Comparison of ENCODE assay signal across 19 cellular contexts in the genomic region with DNA sequence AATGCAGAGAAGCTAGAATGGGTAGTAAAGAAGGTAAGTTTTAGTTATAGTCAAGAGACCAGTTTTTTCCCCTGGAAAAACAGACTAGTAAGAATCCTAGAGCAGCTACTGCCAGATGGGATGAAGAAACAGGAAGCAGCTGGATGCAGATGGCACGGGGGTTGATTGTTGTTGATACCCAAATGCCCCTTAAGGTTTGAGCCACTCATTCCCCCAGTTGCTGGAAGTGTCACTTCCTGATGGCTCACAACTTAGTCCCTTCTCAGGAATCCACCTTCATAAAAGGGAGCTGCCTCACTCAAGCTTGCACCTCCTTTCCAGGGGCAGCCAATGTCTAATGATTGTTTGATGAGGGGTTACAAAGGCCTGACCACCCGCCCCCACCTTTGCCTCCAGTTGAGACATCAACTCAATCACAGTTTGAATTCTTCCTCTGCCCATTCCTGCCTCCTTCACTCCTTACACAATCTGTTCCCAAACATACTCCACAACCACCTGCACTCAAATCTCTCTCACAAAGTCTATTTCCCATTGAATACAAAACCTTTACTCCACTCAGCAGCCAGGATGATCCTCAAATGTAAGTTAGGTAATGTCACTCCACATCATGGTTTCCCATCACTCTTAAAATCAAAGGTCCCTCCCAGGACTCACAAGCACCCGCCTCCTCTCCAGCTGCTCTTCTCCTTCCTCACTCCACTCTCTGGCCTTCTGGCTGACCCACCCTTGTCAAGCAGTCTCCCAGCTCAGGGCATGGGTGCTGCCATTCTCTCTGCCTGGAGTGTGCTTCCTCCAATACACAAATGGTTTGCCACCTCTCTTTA.
DNase-seq lines count a peak whose midpoint lies in the region; ATAC-seq and TF ChIP-seq lines count a peak whose summit lies in the region.
"Had no signal": no experiment of that assay in that cellular context is flagged by ENCODE, and none has a peak within 500 bp of the region (broad histone marks: within the 10 kb centered on the region; RNA-seq: fewer than 3 reads in every experiment).

No MANE protein-coding gene starts in this region.

- peaks cover 4% of the 10 kb centered on the region for H3K9me3 Mint-ChIP-seq in Calu3 (ENCODE audit: low read depth, unreplicated experiment)
- no peaks in the 10 kb centered on the region for H3K9me3 Mint-ChIP-seq in progenitor cell of endocrine pancreas (ENCODE audit: low read depth)
- H3K9me3 Mint-ChIP-seq: activated CD4-positive, alpha-beta memory T cell treated with anti-CD3 and anti-CD28 coated beads for 36 hours had no signal

- no peaks in the 10 kb centered on the region for H3K27me3 Mint-ChIP-seq in Calu3 (ENCODE audit: unreplicated experiment)
- H3K27me3 Mint-ChIP-seq in progenitor cell of endocrine pancreas = peaks cover 8% of the 10 kb centered on the region
- H3K27me3 Mint-ChIP-seq: activated CD4-positive, alpha-beta memory T cell treated with anti-CD3 and anti-CD28 coated beads for 36 hours had no signal

- TF ChIP-seq POLR2A in esophagus muscularis mucosa (IDR thresholded peaks at IDR 0.05; ENCODE audit: low read depth) = no peak

- peak overlapping the region; percentile 68 to 82 (median 75) for H3K27ac ChIP-seq in esophagus muscularis mucosa (replicated peaks in 1 of 4)
- H3K27ac ChIP-seq: brain microvascular endothelial cell, testis, WERI-Rb-1 had no signal

- no peaks in the 10 kb centered on the region for H3K27me3 ChIP-seq in esophagus muscularis mucosa
- H3K27me3 ChIP-seq: brain microvascular endothelial cell, testis had no signal

- H3K4me3 ChIP-seq in esophagus muscularis mucosa = no peak overlapping the region
- H3K4me3 ChIP-seq: K562, testis had no signal

- H3K27ac Mint-ChIP-seq in Calu3 (ENCODE audit: unreplicated experiment) (peak overlapping the region; percentile 22), progenitor cell of endocrine pancreas (peak overlapping the region; percentile 39)
- H3K27ac Mint-ChIP-seq: activated CD4-positive, alpha-beta memory T cell treated with anti-CD3 and anti-CD28 coated beads for 36 hours; activated naive CD4-positive, alpha-beta T cell treated with anti-CD3 and anti-CD28 coated beads, Interleukin-2, amount 50 U/mL, for 72 hours; B cell had no signal

- CTCF ChIA-PET in Calu3 (lab: Charles Lee) = interaction anchor here (0.6 kb wide), 1 partner anchor 388 kb away, joined by 3 read pairs; no protein-coding TSS in a partner anchor

- in situ Hi-C loops in GM13976 (cut with MboI; ENCODE audit: low sequenced_read_pairs, unreplicated experiment) = no loop called here

- no peaks in the 10 kb centered on the region for H3K9me3 ChIP-seq in esophagus muscularis mucosa
- H3K9me3 ChIP-seq: testis had no signal

- peaks cover 21 to 61% (median 46%) of the 10 kb centered on the region in 4 donors for H3K4me1 ChIP-seq in esophagus muscularis mucosa

- intact Hi-C loops in Calu3 (cut with micrococcal nuclease; ENCODE audit: unreplicated experiment) = no loop called here
- intact Hi-C loops in esophagus muscularis mucosa (cut with DNase I) = loop anchor here (5.0 to 10.0 kb wide), 2 partner anchors 37 to 46 kb away; no protein-coding TSS in a partner anchor
- intact Hi-C loops in left cardiac atrium (cut with DNase I) = no loop called here

- 81% methylated on average over 3 of the region's 3 CpGs for WGBS in esophagus muscularis mucosa

- H3K36me3 Mint-ChIP-seq in Calu3 (ENCODE audit: insufficient read depth, unreplicated experiment) = no peaks in the 10 kb centered on the region
- H3K36me3 Mint-ChIP-seq in progenitor cell of endocrine pancreas (ENCODE audit: insufficient read depth) = no peaks in the 10 kb centered on the region
- H3K36me3 Mint-ChIP-seq: activated CD4-positive, alpha-beta memory T cell treated with anti-CD3 and anti-CD28 coated beads for 36 hours; activated naive CD4-positive, alpha-beta T cell treated with anti-CD3 and anti-CD28 coated beads, Interleukin-2, amount 50 U/mL, for 72 hours had no signal

- no TSS peak for BruUV-seq in Calu3 (replicated peaks; lab: Mats Ljungman, UMichigan)

- TF ChIP-seq CTCF in Calu3 (IDR thresholded peaks at IDR 0.05; ENCODE audit: unreplicated experiment) (no peak), esophagus muscularis mucosa (IDR thresholded peaks at IDR 0.05) (no peak), progenitor cell of endocrine pancreas (IDR thresholded peaks at IDR 0.05; ENCODE audit: unreplicated experiment) (no peak), GM13976 (IDR thresholded peaks at IDR 0.05; ENCODE audit: borderline replicate concordance, control extremely low read depth, extremely low read depth, insufficient read depth, missing control alignments) (no peak)

- TF ChIP-seq EP300 in esophagus muscularis mucosa (IDR thresholded peaks at IDR 0.05) = no peak

- H3K4me3 Mint-ChIP-seq in Calu3 (ENCODE audit: low read depth, unreplicated experiment) (no peak overlapping the region), progenitor cell of endocrine pancreas (ENCODE audit: low read depth) (no peak overlapping the region)
- H3K4me3 Mint-ChIP-seq: activated CD4-positive, alpha-beta memory T cell treated with anti-CD3 and anti-CD28 coated beads for 36 hours; B cell had no signal

- H3K4me1 Mint-ChIP-seq in Calu3 (ENCODE audit: low read depth, unreplicated experiment) (peaks cover 43% of the 10 kb centered on the region), progenitor cell of endocrine pancreas (ENCODE audit: low read depth) (peaks cover 10% of the 10 kb centered on the region)
- H3K4me1 Mint-ChIP-seq: B cell had no signal

- ATAC-seq in left cardiac atrium = no peak
- no peak for ATAC-seq in HG02678 (IDR thresholded peaks at IDR 0.05; ENCODE audit: unreplicated experiment)
- ATAC-seq: activated naive CD4-positive, alpha-beta T cell treated with anti-CD3 and anti-CD28 coated beads, Interleukin-2, amount 50 U/mL, for 72 hours; K562 had no signal

- H3K36me3 ChIP-seq in esophagus muscularis mucosa = no peaks in the 10 kb centered on the region
- H3K36me3 ChIP-seq: brain microvascular endothelial cell, WERI-Rb-1 had no signal

- DNase-seq in Calu3 (no peak), MV-4-11 (lab: John Stamatoyannopoulos, UW) (peak; percentile 16), esophagus muscularis mucosa (ENCODE audit: extremely low spot score) (no peak), progenitor cell of endocrine pancreas (ENCODE audit: low spot score, unreplicated experiment) (no peak), left cardiac atrium (no peak), retina (no peak), GM13976 (ENCODE audit: low spot score) (no peak)
- DNase-seq: activated CD4-positive, alpha-beta memory T cell treated with anti-CD3 and anti-CD28 coated beads for 36 hours; activated T-cell treated with anti-CD3 and anti-CD28 coated beads, Interleukin-2, amount 50 U/mL, for 48 hours; brain microvascular endothelial cell; erythroblast; NCI-H1105 treated with DMSO at 0.1 percent for 48 hours; occipital lobe; testis; WERI-Rb-1 had no signal
